In the genomic region with DNA sequence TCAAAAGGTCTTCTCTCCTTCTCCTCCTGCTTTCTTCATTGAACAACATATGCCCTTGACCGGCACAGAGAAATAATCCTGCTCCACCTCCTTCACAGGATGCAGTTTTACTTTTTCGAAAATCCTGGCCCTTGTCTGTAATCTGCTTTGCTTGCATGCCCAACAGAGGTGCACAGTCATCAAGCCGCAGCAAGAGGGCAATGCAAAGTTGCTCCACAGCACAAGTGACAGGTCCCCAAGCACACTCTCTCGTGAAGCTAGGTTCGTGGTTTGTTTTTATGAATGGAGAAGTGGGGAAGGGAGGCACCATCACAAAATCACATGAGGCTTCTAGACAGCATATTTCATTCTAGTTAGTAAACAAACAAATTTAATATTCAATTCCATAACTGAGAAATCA, we compare ENCODE assay signal across 12 cellular contexts.
A peak's percentile ranks its signal among the peaks of the same experiment; 100 is the strongest.
DNase-seq lines count a peak whose midpoint lies in the region; ATAC-seq, FAIRE-seq and TF ChIP-seq lines count a peak whose summit lies in the region.
"Had no signal": no experiment of that assay in that cellular context is flagged by ENCODE, and none has a peak within 500 bp of the region (broad histone marks: within the 10 kb centered on the region; RNA-seq: fewer than 3 reads in every experiment).

No MANE protein-coding gene starts in this region.

- no peaks in the 10 kb centered on the region for H3K4me1 ChIP-seq in left ventricle myocardium inferior
- no peaks in the 10 kb centered on the region for H3K4me1 ChIP-seq in heart right ventricle
- H3K4me1 ChIP-seq in small intestine (ENCODE audit: control insufficient read depth in 2 of 2, insufficient read depth in 1 of 2, low read depth in 1 of 2, low read length in 1 of 2) = no peaks in the 10 kb centered on the region

- H3K4me3 ChIP-seq in left ventricle myocardium inferior (no peak overlapping the region), heart right ventricle (no peak overlapping the region), small intestine (ENCODE audit: low read depth in 1 of 2, low read length in 2 of 2) (no peak overlapping the region)

- 55 to 58% methylated on average over 5 of the region's 5 CpGs for WGBS in heart right ventricle, 2 donors
- 13 to 44% (median 32%) methylated on average over 5 of the region's 5 CpGs for WGBS in small intestine, 3 donors

- no peaks in the 10 kb centered on the region for H3K27me3 ChIP-seq in left ventricle myocardium inferior (ENCODE audit: low read depth)
- H3K27me3 ChIP-seq in heart right ventricle = no peaks in the 10 kb centered on the region
- H3K27me3 ChIP-seq in small intestine (ENCODE audit: control insufficient read depth in 2 of 2, insufficient read depth in 2 of 2, low read length in 2 of 2) = no peaks in the 10 kb centered on the region

- DNase-seq in left ventricle myocardium inferior (no peak), heart right ventricle (no peak), NCI-H69 (lab: John Stamatoyannopoulos, UW) (peak; percentile 49), small intestine (peak; percentile 24), NCI-H2171 treated with DMSO at 0.1 percent for 48 hours (lab: John Stamatoyannopoulos, UW) (no peak), NCI-H2029 (lab: John Stamatoyannopoulos, UW) (no peak)
- DNase-seq in NK-92 treated with Interleukin-12 subunit alpha and Interleukin-12 subunit beta, amount 100 ng/mL, for 24 hours (lab: John Stamatoyannopoulos, UW) = no peak
- DNase-seq: activated gamma-delta T cell treated with Interleukin-2 at 50 U/mL for 16 hours, dermis blood vessel endothelial cell, mammary epithelial cell had no signal

- H3K36me3 ChIP-seq in left ventricle myocardium inferior (no peaks in the 10 kb centered on the region), heart right ventricle (no peaks in the 10 kb centered on the region), small intestine (ENCODE audit: control insufficient read depth in 2 of 2, insufficient read depth in 2 of 2, low read length in 2 of 2) (no peaks in the 10 kb centered on the region)

- no peaks in the 10 kb centered on the region for H3K9me3 ChIP-seq in left ventricle myocardium inferior (replicated peaks)
- no peaks in the 10 kb centered on the region for H3K9me3 ChIP-seq in heart right ventricle
- H3K9me3 ChIP-seq in small intestine (ENCODE audit: control insufficient read depth, low read depth) = no peaks in the 10 kb centered on the region

- ATAC-seq in heart right ventricle (no peak), HG02623 (IDR thresholded peaks at IDR 0.05; ENCODE audit: unreplicated experiment) (peak; percentile 46)

- FAIRE-seq in small intestine (lab: Jason Lieb, UNC) = no peak
- FAIRE-seq: frontal cortex had no signal

- intact Hi-C loops in left ventricle myocardium inferior (cut with micrococcal nuclease) = no loop called here
- intact Hi-C loops in heart right ventricle (cut with DNase I) = no loop called here

- H3K27ac ChIP-seq in left ventricle myocardium inferior (replicated peaks) (no peak overlapping the region), heart right ventricle (no peak overlapping the region), small intestine (ENCODE audit: low read depth in 1 of 2, low read length in 1 of 2) (no peak overlapping the region)

- peak; percentile 31 for TF ChIP-seq CTCF in left ventricle myocardium inferior (IDR thresholded peaks at IDR 0.05; ENCODE audit: borderline replicate concordance)
- peak in 2 of 9 donors; percentile 11 to 12 for TF ChIP-seq CTCF in heart right ventricle (IDR thresholded peaks at IDR 0.05)

Comparison
In these comparisons a context has a peak if more than half of its experiments do, and no peak if none do; other contexts are left out.
1. DNase-seq: peak in NCI-H69 (single experiment) and small intestine (single experiment); none in left ventricle myocardium inferior (single experiment), heart right ventricle (0 of 2), NK-92 treated with Interleukin-12 subunit alpha and Interleukin-12 subunit beta, amount 100 ng/mL, for 24 hours (single experiment), NCI-H2171 treated with DMSO at 0.1 percent for 48 hours (single experiment) and NCI-H2029 (single experiment).